In the genomic region with DNA sequence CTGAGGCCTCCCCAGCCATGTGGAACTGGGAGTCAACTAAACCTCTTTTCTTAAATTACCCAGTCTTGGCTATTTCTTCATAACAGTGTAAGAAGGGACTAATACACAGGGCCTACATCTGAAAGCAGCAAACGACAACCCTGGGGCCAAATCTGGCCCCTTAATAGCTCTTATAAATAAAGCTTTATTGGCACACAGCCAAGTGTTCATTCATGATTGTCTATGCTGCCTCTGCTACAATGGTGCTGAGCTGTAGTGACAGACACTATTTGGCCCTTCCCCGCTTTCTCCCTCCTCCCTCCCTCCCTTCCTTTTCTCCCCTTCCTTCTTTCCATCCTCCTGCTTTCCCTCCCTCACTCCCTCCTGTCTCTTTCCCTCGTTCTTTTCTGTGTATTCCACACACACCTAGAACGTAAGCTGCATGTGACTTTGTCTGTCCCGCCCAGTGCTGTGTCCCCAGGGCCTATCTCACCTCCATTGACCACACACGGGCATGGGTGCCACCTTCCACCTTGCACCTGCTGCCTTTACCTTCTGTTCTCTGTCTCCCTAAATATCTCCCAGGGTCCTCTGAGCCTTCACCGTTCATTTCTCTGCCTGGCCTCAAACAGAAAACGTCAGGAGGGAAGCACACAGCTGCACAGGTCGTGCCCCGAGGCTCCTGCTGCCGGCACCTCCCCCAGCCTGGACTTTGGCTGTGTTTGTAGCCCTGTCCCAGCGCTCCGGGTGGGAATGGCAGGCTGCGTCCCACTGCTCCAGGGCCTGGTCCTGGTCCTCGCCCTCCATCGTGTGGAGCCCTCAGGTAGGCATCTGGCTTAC, we compare ENCODE assay signal across 1 cellular context.
TF ChIP-seq lines count a peak whose summit lies in the region.

A gene with protein sequence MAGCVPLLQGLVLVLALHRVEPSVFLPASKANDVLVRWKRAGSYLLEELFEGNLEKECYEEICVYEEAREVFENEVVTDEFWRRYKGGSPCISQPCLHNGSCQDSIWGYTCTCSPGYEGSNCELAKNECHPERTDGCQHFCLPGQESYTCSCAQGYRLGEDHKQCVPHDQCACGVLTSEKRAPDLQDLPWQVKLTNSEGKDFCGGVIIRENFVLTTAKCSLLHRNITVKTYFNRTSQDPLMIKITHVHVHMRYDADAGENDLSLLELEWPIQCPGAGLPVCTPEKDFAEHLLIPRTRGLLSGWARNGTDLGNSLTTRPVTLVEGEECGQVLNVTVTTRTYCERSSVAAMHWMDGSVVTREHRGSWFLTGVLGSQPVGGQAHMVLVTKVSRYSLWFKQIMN (plus strand): TSS at position 720 of the 819 bp plus-strand sequence. CDS start 13 bp downstream, at position 733.

TF ChIP-seq in HEK293, 187 proteins besides CTCF, POLR2A, EP300 and RAD21 (continued from another document):
- TF ChIP-seq, protein P1, sequence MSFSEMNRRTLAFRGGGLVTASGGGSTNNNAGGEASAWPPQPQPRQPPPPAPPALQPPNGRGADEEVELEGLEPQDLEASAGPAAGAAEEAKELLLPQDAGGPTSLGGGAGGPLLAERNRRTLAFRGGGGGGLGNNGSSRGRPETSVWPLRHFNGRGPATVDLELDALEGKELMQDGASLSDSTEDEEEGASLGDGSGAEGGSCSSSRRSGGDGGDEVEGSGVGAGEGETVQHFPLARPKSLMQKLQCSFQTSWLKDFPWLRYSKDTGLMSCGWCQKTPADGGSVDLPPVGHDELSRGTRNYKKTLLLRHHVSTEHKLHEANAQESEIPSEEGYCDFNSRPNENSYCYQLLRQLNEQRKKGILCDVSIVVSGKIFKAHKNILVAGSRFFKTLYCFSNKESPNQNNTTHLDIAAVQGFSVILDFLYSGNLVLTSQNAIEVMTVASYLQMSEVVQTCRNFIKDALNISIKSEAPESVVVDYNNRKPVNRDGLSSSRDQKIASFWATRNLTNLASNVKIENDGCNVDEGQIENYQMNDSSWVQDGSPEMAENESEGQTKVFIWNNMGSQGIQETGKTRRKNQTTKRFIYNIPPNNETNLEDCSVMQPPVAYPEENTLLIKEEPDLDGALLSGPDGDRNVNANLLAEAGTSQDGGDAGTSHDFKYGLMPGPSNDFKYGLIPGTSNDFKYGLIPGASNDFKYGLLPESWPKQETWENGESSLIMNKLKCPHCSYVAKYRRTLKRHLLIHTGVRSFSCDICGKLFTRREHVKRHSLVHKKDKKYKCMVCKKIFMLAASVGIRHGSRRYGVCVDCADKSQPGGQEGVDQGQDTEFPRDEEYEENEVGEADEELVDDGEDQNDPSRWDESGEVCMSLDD (tag by site-specific recombination; IDR thresholded peaks at IDR 0.05), result no peak
- TF ChIP-seq ZNF354C (tag by site-specific recombination; IDR thresholded peaks at IDR 0.05; ENCODE audit: borderline replicate concordance, low read depth) (no peak), EGR2 (tag by site-specific recombination; IDR thresholded peaks at IDR 0.05; ENCODE audit: low read depth) (no peak), ZNF266 (tag by site-specific recombination; IDR thresholded peaks at IDR 0.05; ENCODE audit: low read depth) (no peak), GLI4 (tag by site-specific recombination; IDR thresholded peaks at IDR 0.05) (no peak), ZNF132 (tag by site-specific recombination; IDR thresholded peaks at IDR 0.05; ENCODE audit: borderline replicate concordance) (no peak), ZXDB (tag by site-specific recombination; IDR thresholded peaks at IDR 0.05) (no peak), ZNF239 (tag by site-specific recombination; IDR thresholded peaks at IDR 0.05) (no peak), ZNF785 (tag by site-specific recombination; IDR thresholded peaks at IDR 0.05) (no peak), ZNF341 (tag by site-specific recombination; IDR thresholded peaks at IDR 0.05; ENCODE audit: low read depth) (peak; percentile 78), ZFP69B (tag by site-specific recombination; IDR thresholded peaks at IDR 0.05) (no peak), SCRT2 (tag by site-specific recombination; IDR thresholded peaks at IDR 0.05) (no peak), ZNF324 (tag by site-specific recombination; IDR thresholded peaks at IDR 0.05) (0 out of 2 replicates have a peak, but pooled peaks have one; percentile 36), ZNF391 (tag by site-specific recombination; IDR thresholded peaks at IDR 0.05; ENCODE audit: borderline replicate concordance, low read depth) (no peak), IKZF3 (tag by site-specific recombination; IDR thresholded peaks at IDR 0.05) (no peak), ZFP3 (tag by site-specific recombination; IDR thresholded peaks at IDR 0.05; ENCODE audit: low read depth) (no peak)
- TF ChIP-seq, protein P2, sequence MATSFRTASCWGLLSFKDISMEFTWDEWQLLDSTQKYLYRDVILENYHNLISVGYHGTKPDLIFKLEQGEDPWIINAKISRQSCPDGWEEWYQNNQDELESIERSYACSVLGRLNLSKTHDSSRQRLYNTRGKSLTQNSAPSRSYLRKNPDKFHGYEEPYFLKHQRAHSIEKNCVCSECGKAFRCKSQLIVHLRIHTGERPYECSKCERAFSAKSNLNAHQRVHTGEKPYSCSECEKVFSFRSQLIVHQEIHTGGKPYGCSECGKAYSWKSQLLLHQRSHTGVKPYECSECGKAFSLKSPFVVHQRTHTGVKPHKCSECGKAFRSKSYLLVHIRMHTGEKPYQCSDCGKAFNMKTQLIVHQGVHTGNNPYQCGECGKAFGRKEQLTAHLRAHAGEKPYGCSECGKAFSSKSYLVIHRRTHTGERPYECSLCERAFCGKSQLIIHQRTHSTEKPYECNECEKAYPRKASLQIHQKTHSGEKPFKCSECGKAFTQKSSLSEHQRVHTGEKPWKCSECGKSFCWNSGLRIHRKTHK (tag by site-specific recombination; IDR thresholded peaks at IDR 0.05), result no peak
